ENCODE assay signal across 11 cellular contexts in the genomic region with DNA sequence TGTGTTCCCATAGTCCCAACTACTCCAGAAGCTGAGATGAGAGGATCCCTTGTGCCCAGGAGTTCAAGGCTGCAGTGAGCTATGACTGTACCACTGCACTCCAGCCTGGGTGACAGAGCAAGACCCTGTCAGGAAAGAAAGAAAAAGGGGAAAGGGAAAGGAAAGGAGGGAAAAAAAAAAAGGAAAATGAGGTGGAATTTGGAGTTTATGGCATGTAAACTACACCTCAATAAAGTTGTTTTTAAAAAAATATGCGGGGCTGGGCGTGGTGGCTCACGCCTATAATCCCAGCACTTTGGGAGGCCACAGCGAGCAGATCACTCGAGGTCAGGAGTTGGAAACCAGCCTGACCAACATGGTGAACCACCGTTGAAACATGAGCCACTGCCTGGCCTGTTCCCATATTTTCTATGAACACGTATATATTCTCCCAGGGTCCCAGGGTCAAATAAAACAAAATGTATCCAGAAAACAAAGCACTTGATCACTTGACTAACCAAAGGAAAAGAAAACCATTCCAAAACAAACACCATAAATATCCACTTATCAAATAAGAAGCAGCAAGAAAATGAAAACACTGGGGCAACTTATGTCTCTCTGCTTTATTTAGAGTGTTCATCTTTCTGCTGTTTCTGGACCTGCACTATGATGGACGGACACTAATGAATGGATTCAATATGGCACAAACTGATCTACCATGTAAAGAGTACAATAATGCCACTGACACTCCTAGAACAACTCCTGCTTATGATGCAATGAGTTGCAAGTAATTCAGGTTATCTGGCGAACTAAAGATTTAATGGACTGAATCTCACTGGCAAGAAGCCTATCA. TPM values are rescaled to one million over a fixed set of nuclear protein-coding genes. Genes with fewer than 3 reads are reported as not detected.
DNase-seq lines count a peak whose midpoint lies in the region; ATAC-seq and TF ChIP-seq lines count a peak whose summit lies in the region.
"Had no signal": no experiment of that assay in that cellular context is flagged by ENCODE, and none has a peak within 500 bp of the region (broad histone marks: within the 10 kb centered on the region; RNA-seq: fewer than 3 reads in every experiment).

No MANE protein-coding gene starts in this region.

- TF ChIP-seq CTCF in right atrium auricular region (IDR thresholded peaks at IDR 0.05) = no peak
- no peak for TF ChIP-seq CTCF in hepatocyte (IDR thresholded peaks at IDR 0.05; ENCODE audit: poor library complexity)
- no peak for TF ChIP-seq CTCF in upper lobe of right lung (IDR thresholded peaks at IDR 0.05)

- H3K4me2 ChIP-seq in hepatocyte = peak overlapping the region; percentile 45

- H3K36me3 Mint-ChIP-seq in activated T-helper 2 cell treated with anti-CD3 and anti-CD28 coated beads, Interferon-gamma antibody, Interleukin-2, Interleukin-4, amounts not matched to agents 10 μg/mL and 5 μg/mL and 100 μg/mL, durations not matched to agents 14 hours and 24 hours and 36 hours (ENCODE audit: low read depth) = peaks cover 44% of the 10 kb centered on the region

- H3K4me1 Mint-ChIP-seq in activated T-helper 2 cell treated with anti-CD3 and anti-CD28 coated beads, Interferon-gamma antibody, Interleukin-2, Interleukin-4, amounts not matched to agents 10 μg/mL and 5 μg/mL and 100 μg/mL, durations not matched to agents 14 hours and 24 hours and 36 hours (ENCODE audit: low read depth) = peaks cover 63% of the 10 kb centered on the region

- ATAC-seq in right cardiac atrium (no peak), upper lobe of right lung (no peak), HG02885 (IDR thresholded peaks at IDR 0.05; ENCODE audit: poor library complexity, unreplicated experiment) (no peak)

- H3K27me3 ChIP-seq in right cardiac atrium (ENCODE audit: control insufficient read depth, insufficient read depth) (no peaks in the 10 kb centered on the region), right atrium auricular region (no peaks in the 10 kb centered on the region), hepatocyte (no peaks in the 10 kb centered on the region), upper lobe of right lung (no peaks in the 10 kb centered on the region)
- H3K27me3 ChIP-seq: upper lobe of left lung had no signal

- H3K36me3 ChIP-seq in right atrium auricular region (no peaks in the 10 kb centered on the region), hepatocyte (replicated peaks; ENCODE audit: insufficient read depth, low read depth) (no peaks in the 10 kb centered on the region), upper lobe of right lung (no peaks in the 10 kb centered on the region)
- H3K36me3 ChIP-seq: upper lobe of left lung had no signal

- H3K27me3 Mint-ChIP-seq in activated T-helper 2 cell treated with anti-CD3 and anti-CD28 coated beads, Interferon-gamma antibody, Interleukin-2, Interleukin-4, amounts not matched to agents 10 μg/mL and 5 μg/mL and 100 μg/mL, durations not matched to agents 14 hours and 24 hours and 36 hours (ENCODE audit: low read depth) = no peaks in the 10 kb centered on the region

- H3K27ac ChIP-seq in right cardiac atrium (ENCODE audit: low read length) (no peak overlapping the region), right atrium auricular region (no peak overlapping the region), hepatocyte (no peak overlapping the region), upper lobe of right lung (no peak overlapping the region)

- DNase-seq in right cardiac atrium (no peak), right atrium auricular region (ENCODE audit: low spot score) (no peak), hepatocyte (ENCODE audit: low spot score) (no peak), upper lobe of right lung (no peak), DMS153 treated with DMSO at 0.1 percent for 48 hours (lab: John Stamatoyannopoulos, UW; ENCODE audit: unreplicated experiment) (no peak), NCI-H2081 treated with DMSO at 0.1 percent for 48 hours (lab: John Stamatoyannopoulos, UW) (no peak)
- DNase-seq in activated T-helper 2 cell treated with anti-CD3 and anti-CD28 coated beads, Interferon-gamma antibody, Interleukin-2, Interleukin-4, amounts not matched to agents 10 μg/mL and 5 μg/mL and 100 μg/mL, durations not matched to agents 14 hours and 24 hours and 36 hours (ENCODE audit: low spot score) = no peak
- DNase-seq: Caco-2, NCI-H1694 had no signal

- WGBS in right cardiac atrium = 88% methylated on average over 9 of the region's 9 CpGs
- WGBS in hepatocyte (ENCODE audit: low lambda C conversion rate, missing lambda C conversion rate) = 93% methylated on average over 9 of the region's 9 CpGs

- intact Hi-C loops in right cardiac atrium (cut with DNase I) (no loop called here), upper lobe of right lung (cut with DNase I) (no loop called here)
- intact Hi-C loops in activated T-helper 2 cell treated with anti-CD3 and anti-CD28 coated beads, Interferon-gamma antibody, Interleukin-2, Interleukin-4, amounts not matched to agents 10 μg/mL and 5 μg/mL and 100 μg/mL, durations not matched to agents 14 hours and 24 hours and 36 hours (cut with micrococcal nuclease) = no loop called here

- no peaks in the 10 kb centered on the region for H4K20me1 ChIP-seq in hepatocyte (ENCODE audit: insufficient read depth, poor library complexity, severe bottlenecking)

- no peaks in the 10 kb centered on the region for H3K4me1 ChIP-seq in right cardiac atrium (ENCODE audit: control insufficient read depth, insufficient read depth, low read length)
- no peaks in the 10 kb centered on the region for H3K4me1 ChIP-seq in right atrium auricular region
- no peaks in the 10 kb centered on the region for H3K4me1 ChIP-seq in hepatocyte (ENCODE audit: insufficient read depth)
- no peaks in the 10 kb centered on the region for H3K4me1 ChIP-seq in upper lobe of right lung
- H3K4me1 ChIP-seq: Caco-2 had no signal

- H3K79me2 ChIP-seq in hepatocyte = peaks cover 23% of the 10 kb centered on the region

- no peaks in the 10 kb centered on the region for H3K9me3 ChIP-seq in right cardiac atrium (ENCODE audit: control insufficient read depth, low read length)
- no peaks in the 10 kb centered on the region for H3K9me3 ChIP-seq in right atrium auricular region
- no peaks in the 10 kb centered on the region for H3K9me3 ChIP-seq in hepatocyte (ENCODE audit: low read depth)
- H3K9me3 ChIP-seq in upper lobe of right lung = no peaks in the 10 kb centered on the region
- H3K9me3 ChIP-seq: Caco-2, upper lobe of left lung had no signal

- peak overlapping the region; percentile 34 for H3K4me3 ChIP-seq in right cardiac atrium (ENCODE audit: low read length)
- H3K4me3 ChIP-seq in right atrium auricular region = peak overlapping the region in 1 of 2 donors; percentile 41
- H3K4me3 ChIP-seq in hepatocyte = no peak overlapping the region
- H3K4me3 ChIP-seq in upper lobe of right lung = peak overlapping the region; percentile 22

- H3K4me3 Mint-ChIP-seq in activated T-helper 2 cell treated with anti-CD3 and anti-CD28 coated beads, Interferon-gamma antibody, Interleukin-2, Interleukin-4, amounts not matched to agents 10 μg/mL and 5 μg/mL and 100 μg/mL, durations not matched to agents 14 hours and 24 hours and 36 hours (ENCODE audit: low read depth) = peak overlapping the region; percentile 74

- H3K9me3 Mint-ChIP-seq in activated T-helper 2 cell treated with anti-CD3 and anti-CD28 coated beads, Interferon-gamma antibody, Interleukin-2, Interleukin-4, amounts not matched to agents 10 μg/mL and 5 μg/mL and 100 μg/mL, durations not matched to agents 14 hours and 24 hours and 36 hours = peaks cover 3% of the 10 kb centered on the region

- H3K27ac Mint-ChIP-seq in activated T-helper 2 cell treated with anti-CD3 and anti-CD28 coated beads, Interferon-gamma antibody, Interleukin-2, Interleukin-4, amounts not matched to agents 10 μg/mL and 5 μg/mL and 100 μg/mL, durations not matched to agents 14 hours and 24 hours and 36 hours = peak overlapping the region; percentile 33

- H2AFZ ChIP-seq in hepatocyte = no peak overlapping the region

- no peaks in the 10 kb centered on the region for H3K9me2 ChIP-seq in hepatocyte (replicated peaks; ENCODE audit: insufficient read depth)

RNA-seq across cellular contexts. Expression of gene ASXL2, which starts 56.8 kb away (rescaled TPM):
- total RNA-seq in right cardiac atrium = 10 to 100 TPM; 18.9 to 27.2 (median 23.5) TPM
- polyA plus RNA-seq in right cardiac atrium = 3.0 TPM
- 10 to 100 TPM; 16.8 to 17.1 TPM for total RNA-seq in right atrium auricular region
- 76.7 and 80.7 TPM in 2 replicates for total RNA-seq in activated T-helper 2 cell treated with anti-CD3 and anti-CD28 coated beads, Interferon-gamma antibody, Interleukin-2, Interleukin-4, amounts not matched to agents 10 μg/mL and 5 μg/mL and 100 μg/mL, durations not matched to agents 14 hours and 24 hours and 36 hours
- total RNA-seq in hepatocyte = 13.3 and 15.3 TPM in 2 replicates
- polyA plus RNA-seq in hepatocyte = 4.3 and 5.8 TPM in 2 replicates
- total RNA-seq in upper lobe of right lung = 34.3 TPM
